8 cellular contexts compared by ENCODE assay signal in genomic region chr9:4939118-4939561, GRCh38. TPM values are rescaled to one million over a fixed set of nuclear protein-coding genes. Genes with fewer than 3 reads are reported as not detected.
DNase-seq lines count a peak whose midpoint lies in the region; ATAC-seq and TF ChIP-seq lines count a peak whose summit lies in the region.

No MANE protein-coding gene starts in this region.

- H3K36me3 ChIP-seq in esophagus muscularis mucosa, result no peaks in the 10 kb centered on the region

- in situ Hi-C loops in G401 (cut with HindIII; ENCODE audit: low sequenced_read_pairs), result no loop called here

- peaks cover 6 to 17% (median 10%) of the 10 kb centered on the region in 4 donors for H3K4me1 ChIP-seq in esophagus muscularis mucosa

- peak overlapping the region; percentile 1 for H3K27ac Mint-ChIP-seq in endothelial cell (ENCODE audit: unreplicated experiment)

- no peaks in the 10 kb centered on the region for H3K9me3 ChIP-seq in esophagus muscularis mucosa

- H3K4me1 Mint-ChIP-seq in endothelial cell (ENCODE audit: unreplicated experiment), result peaks cover 19% of the 10 kb centered on the region

- H3K27me3 Mint-ChIP-seq in endothelial cell (ENCODE audit: unreplicated experiment), result no peaks in the 10 kb centered on the region

- no peak overlapping the region for H3K4me3 Mint-ChIP-seq in endothelial cell (ENCODE audit: unreplicated experiment)

- 57% methylated on average over 1 of the region's 1 CpG for WGBS in esophagus muscularis mucosa

- no peaks in the 10 kb centered on the region for H3K27me3 ChIP-seq in esophagus muscularis mucosa

- TF ChIP-seq POLR2A in esophagus muscularis mucosa (IDR thresholded peaks at IDR 0.05; ENCODE audit: low read depth), result no peak

- intact Hi-C loops in esophagus muscularis mucosa (cut with DNase I), result no loop called here

- DNase-seq in GM12864 (ENCODE audit: low read depth) (peak; percentile 88), endothelial cell (ENCODE audit: low spot score) (no peak), G401 (ENCODE audit: low spot score) (no peak), esophagus muscularis mucosa (ENCODE audit: extremely low spot score) (no peak), kidney tubule cell (ENCODE audit: low spot score) (no peak)
- no peak for DNase-seq in stimulated activated CD8-positive, alpha-beta memory T cell treated with anti-CD3 and anti-CD28 coated beads, Interleukin-4, amount 100 ng/mL, for 48 hours

- TF ChIP-seq CTCF in GM12864 (IDR thresholded peaks at IDR 0.05; ENCODE audit: low read depth, low read length, missing control alignments) (no peak), endothelial cell (IDR thresholded peaks at IDR 0.05; ENCODE audit: unreplicated experiment) (no peak), esophagus muscularis mucosa (IDR thresholded peaks at IDR 0.05) (no peak)

- H3K4me3 ChIP-seq in GM12864 (ENCODE audit: low read depth, low read length) (no peak overlapping the region), esophagus muscularis mucosa (no peak overlapping the region)

- no peaks in the 10 kb centered on the region for H3K36me3 Mint-ChIP-seq in endothelial cell (ENCODE audit: low read depth, unreplicated experiment)

- H3K27ac ChIP-seq in esophagus muscularis mucosa (replicated peaks in 1 of 4), result no peak overlapping the region

- no peak for TF ChIP-seq EP300 in esophagus muscularis mucosa (IDR thresholded peaks at IDR 0.05)

- ATAC-seq in GM21367 (IDR thresholded peaks at IDR 0.05; ENCODE audit: unreplicated experiment), result peak; percentile 83
- peak; percentile 58 for ATAC-seq in HG03565 (IDR thresholded peaks at IDR 0.05; ENCODE audit: unreplicated experiment)

- no peaks in the 10 kb centered on the region for H3K9me3 Mint-ChIP-seq in endothelial cell (ENCODE audit: unreplicated experiment)

RNA-seq across cellular contexts. Expression of gene JAK2, which starts 45.9 kb away (rescaled TPM):
- 9.4 TPM for total RNA-seq in endothelial cell (ENCODE audit: unreplicated experiment)
- total RNA-seq in G401 (2014; rRNA removed; shearing (Covaris generic)), result 3.9 and 4.9 TPM in 2 replicates
- 10 to 100 TPM; 27.0 to 47.8 (median 35.1) TPM for total RNA-seq in esophagus muscularis mucosa
